ENCODE assay signal across 23 cellular contexts in the genomic region with DNA sequence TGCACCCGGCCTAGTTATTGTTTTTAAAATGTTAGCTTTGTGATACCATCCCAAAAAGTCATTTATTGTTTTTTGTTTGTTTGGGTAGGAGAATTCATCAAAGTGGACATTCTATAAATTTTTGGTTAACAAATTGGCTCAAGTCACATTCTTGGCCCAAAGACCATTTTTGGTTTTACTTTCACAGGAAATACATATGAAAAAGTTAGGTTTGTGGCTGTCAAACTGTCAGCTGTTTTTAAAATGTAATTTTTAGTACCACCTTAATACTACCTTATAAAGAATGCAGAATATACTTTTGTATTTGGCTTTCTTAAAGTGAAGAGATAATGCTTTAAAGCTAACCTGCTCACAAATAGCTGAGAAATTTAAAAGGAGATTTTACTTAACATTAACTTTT. TPM values are rescaled to one million over a fixed set of nuclear protein-coding genes. Genes with fewer than 3 reads are reported as not detected.
A peak's percentile ranks its signal among the peaks of the same experiment; 100 is the strongest.
DNase-seq lines count a peak whose midpoint lies in the region; ATAC-seq and TF ChIP-seq lines count a peak whose summit lies in the region.
"Had no signal": no experiment of that assay in that cellular context is flagged by ENCODE, and none has a peak within 500 bp of the region (broad histone marks: within the 10 kb centered on the region; RNA-seq: fewer than 3 reads in every experiment).

No MANE protein-coding gene starts in this region.

- no peaks in the 10 kb centered on the region for H3K9me3 Mint-ChIP-seq in natural killer cell
- H3K9me3 Mint-ChIP-seq in stimulated activated naive CD8-positive, alpha-beta T cell treated with anti-CD3 and anti-CD28 coated beads, Interleukin-15, amount 100 ng/mL, for 72 hours: no peaks in the 10 kb centered on the region
- H3K9me3 Mint-ChIP-seq: CD8-positive, alpha-beta memory T cell; GM23338 had no signal

- DNase-seq in natural killer cell: no peak
- no peak for DNase-seq in GM19238 (ENCODE audit: insufficient read length, low spot score)
- no peak for DNase-seq in stimulated activated naive CD8-positive, alpha-beta T cell treated with anti-CD3 and anti-CD28 coated beads, Interleukin-15, amount 100 ng/mL, for 72 hours
- DNase-seq: CD8-positive, alpha-beta memory T cell; DMS53; EL; HCEC 1CT; KBM-7; NCI-H1417 treated with DMSO at 0.1 percent for 48 hours; NCI-H1930; NCI-H226; NCI-H524 treated with DMSO at 0.1 percent for 48 hours; PC-3; SIG-M5 had no signal

- H3K4me3 Mint-ChIP-seq in natural killer cell: peak overlapping the region; percentile 14
- H3K4me3 Mint-ChIP-seq in stimulated activated naive CD8-positive, alpha-beta T cell treated with anti-CD3 and anti-CD28 coated beads, Interleukin-15, amount 100 ng/mL, for 72 hours: no peak overlapping the region
- H3K4me3 Mint-ChIP-seq: GM23338 had no signal

- no peaks in the 10 kb centered on the region for H3K36me3 ChIP-seq in Loucy (ENCODE audit: insufficient read depth, low read length)
- H3K36me3 ChIP-seq: BLaER1 had no signal

- H3K4me1 ChIP-seq in Loucy (ENCODE audit: insufficient read depth, low read length, poor library complexity, severe bottlenecking): peaks cover 11% of the 10 kb centered on the region
- H3K4me1 ChIP-seq: A549 had no signal

- peak overlapping the region in 1 of 2 donors; percentile 65 for H3K27ac Mint-ChIP-seq in natural killer cell
- H3K27ac Mint-ChIP-seq in stimulated activated naive CD8-positive, alpha-beta T cell treated with anti-CD3 and anti-CD28 coated beads, Interleukin-15, amount 100 ng/mL, for 72 hours: no peak overlapping the region
- H3K27ac Mint-ChIP-seq: GM23338 had no signal

- peak overlapping the region; percentile 48 for H3K4me2 ChIP-seq in Loucy (ENCODE audit: low read depth, low read length, poor library complexity, severe bottlenecking)
- H3K4me2 ChIP-seq: A549, BLaER1, GM23338 had no signal

- H3K9me3 ChIP-seq in Loucy (ENCODE audit: insufficient read depth, low read depth, low read length): no peaks in the 10 kb centered on the region
- H3K9me3 ChIP-seq: A549, BLaER1 had no signal

- H3K4me1 Mint-ChIP-seq in natural killer cell: no peaks in the 10 kb centered on the region
- no peaks in the 10 kb centered on the region for H3K4me1 Mint-ChIP-seq in stimulated activated naive CD8-positive, alpha-beta T cell treated with anti-CD3 and anti-CD28 coated beads, Interleukin-15, amount 100 ng/mL, for 72 hours
- H3K4me1 Mint-ChIP-seq: GM23338 had no signal

- H3K79me2 ChIP-seq in Loucy (ENCODE audit: insufficient read depth, low read length): no peaks in the 10 kb centered on the region

- H3K9me2 ChIP-seq in Loucy (replicated peaks; ENCODE audit: low read depth, low read length): no peaks in the 10 kb centered on the region

- peak overlapping the region; percentile 66; the same call in 1 of the 2 replicates for H2AFZ ChIP-seq in Loucy (ENCODE audit: low read length)
- H2AFZ ChIP-seq: GM23338 had no signal

- TF ChIP-seq CTCF in Loucy (conservative IDR thresholded peaks at IDR 0.05; ENCODE audit: low read length): no peak
- TF ChIP-seq CTCF in natural killer cell (IDR thresholded peaks at IDR 0.05): no peak

- no peaks in the 10 kb centered on the region for H3K27me3 ChIP-seq in Loucy (ENCODE audit: insufficient read depth, low read length, poor library complexity, severe bottlenecking)
- H3K27me3 ChIP-seq: BLaER1 had no signal

- H3K9ac ChIP-seq in Loucy (ENCODE audit: low read depth, low read length, poor library complexity, severe bottlenecking): no peak overlapping the region
- H3K9ac ChIP-seq: BLaER1 had no signal

- intact Hi-C loops in natural killer cell (cut with micrococcal nuclease): no loop called here

- H4K20me1 ChIP-seq in Loucy (ENCODE audit: insufficient read depth, low read length, poor library complexity, severe bottlenecking): no peaks in the 10 kb centered on the region
- H4K20me1 ChIP-seq: BLaER1 had no signal

- no peaks in the 10 kb centered on the region for H3K36me3 Mint-ChIP-seq in natural killer cell

- ATAC-seq in GM18867 (IDR thresholded peaks at IDR 0.05; ENCODE audit: unreplicated experiment) (peak; percentile 66), HG02938 (IDR thresholded peaks at IDR 0.05; ENCODE audit: unreplicated experiment) (peak; percentile 68), natural killer cell (peak; percentile 46 to 74 (median 71)), HG03196 (IDR thresholded peaks at IDR 0.05; ENCODE audit: unreplicated experiment) (no peak)
- ATAC-seq in stimulated activated naive CD8-positive, alpha-beta T cell treated with anti-CD3 and anti-CD28 coated beads, Interleukin-15, amount 100 ng/mL, for 72 hours: no peak
- ATAC-seq: A549, GM23338, HepG2, PC-3, SK-N-SH treated with all-trans-retinoic acid at 6 μM for 48 hours had no signal

- no peaks in the 10 kb centered on the region for H3K27me3 Mint-ChIP-seq in natural killer cell (ENCODE audit: low read depth in 2 of 2)
- no peaks in the 10 kb centered on the region for H3K27me3 Mint-ChIP-seq in stimulated activated naive CD8-positive, alpha-beta T cell treated with anti-CD3 and anti-CD28 coated beads, Interleukin-15, amount 100 ng/mL, for 72 hours
- H3K27me3 Mint-ChIP-seq: CD8-positive, alpha-beta memory T cell had no signal

- no peaks in the 10 kb centered on the region for H3F3A ChIP-seq in Loucy (ENCODE audit: low read depth)

- no peak overlapping the region for H3K4me3 ChIP-seq in Loucy (ENCODE audit: low read length, poor library complexity, severe bottlenecking)
- H3K4me3 ChIP-seq: A549, BLaER1, GM23338 had no signal

RNA-seq across cellular contexts. Expression of gene TMEM168, which starts 25.1 kb away (rescaled TPM):
- total RNA-seq in natural killer cell: 10 to 100 TPM; 18.2 to 21.0 (median 20.0) TPM

Comparison
In these comparisons a context has a peak if more than half of its experiments do, and no peak if none do; other contexts are left out.
1. ATAC-seq: peak in GM18867 (single experiment), HG02938 (single experiment) and natural killer cell (3 of 3); none in HG03196 (single experiment) and stimulated activated naive CD8-positive, alpha-beta T cell treated with anti-CD3 and anti-CD28 coated beads, Interleukin-15, amount 100 ng/mL, for 72 hours (single experiment).